ENCODE assay signal across 15 cellular contexts in the genomic region with DNA sequence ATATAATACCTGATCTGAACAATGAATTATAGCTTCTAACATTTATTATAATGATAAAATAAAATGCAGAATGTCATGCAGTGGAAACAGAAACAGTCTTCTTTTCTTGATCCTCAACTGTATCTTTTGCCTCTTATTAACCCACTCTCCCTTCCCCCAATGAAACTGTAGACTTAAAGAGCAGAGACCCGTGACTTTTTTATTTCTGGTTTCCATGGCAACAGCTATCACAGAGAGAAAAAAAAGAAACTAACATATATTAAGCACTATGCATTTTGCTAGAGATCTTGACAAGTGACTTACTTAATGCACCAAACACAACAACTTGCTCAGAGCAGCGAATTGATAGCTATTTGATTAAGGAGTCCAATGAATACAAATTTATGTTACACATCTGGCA.
"Had no signal": no experiment of that assay in that cellular context is flagged by ENCODE, and none has a peak within 500 bp of the region (broad histone marks: within the 10 kb centered on the region; RNA-seq: fewer than 3 reads in every experiment).

No MANE protein-coding gene starts in this region.

- H3K4me1 ChIP-seq: sigmoid colon had no signal

- H3K36me3 ChIP-seq: sigmoid colon had no signal

- ATAC-seq: activated naive CD4-positive, alpha-beta T cell treated with anti-CD3 and anti-CD28 coated beads, Interleukin-2, amount 50 U/mL, for 72 hours; mucosa of descending colon; naive thymus-derived CD8-positive, alpha-beta T cell; stimulated activated naive B cell treated with anti-CD40 and anti-IgM and Interleukin-4, amounts not matched to agents 10 μg/mL and 1 μg/mL and 100 μg/mL, for 72 hours had no signal

- H3K27me3 ChIP-seq: sigmoid colon had no signal

- H3K27ac ChIP-seq: sigmoid colon had no signal

- H3K4me3 ChIP-seq: mucosa of descending colon, sigmoid colon had no signal

- H3K9me3 ChIP-seq: mucosa of descending colon, sigmoid colon had no signal

- DNase-seq: activated CD4-positive, alpha-beta T cell treated with anti-CD3 and anti-CD28 coated beads, Interleukin-2, amount 50 U/mL, for 1 hour; activated T-cell treated with anti-CD3 and anti-CD28 coated beads, Interleukin-2, amount 50 U/mL, for 1 hour; cerebellar nuclear complex; dermis blood vessel endothelial cell; erythroblast; hippocampal formation; mucosa of descending colon; naive thymus-derived CD8-positive, alpha-beta T cell; nucleus accumbens; sigmoid colon; stimulated activated CD4-positive, alpha-beta T cell treated with anti-CD3 and anti-CD28 coated beads, Interleukin-2, amount 100 ng/mL, for 24 hours; stimulated activated naive B cell treated with anti-CD40 and anti-IgM and Interleukin-4, amounts not matched to agents 10 μg/mL and 1 μg/mL and 100 μg/mL, for 72 hours; T-helper 2 cell; trophoblast cell had no signal
